22 cellular contexts compared by ENCODE assay signal in genomic region chr11:117152066-117152465, GRCh38. TPM values are rescaled to one million over a fixed set of nuclear protein-coding genes. Genes with fewer than 3 reads are reported as not detected.
DNase-seq lines count a peak whose midpoint lies in the region; ATAC-seq and TF ChIP-seq lines count a peak whose summit lies in the region.
"Had no signal": no experiment of that assay in that cellular context is flagged by ENCODE, and none has a peak within 500 bp of the region (broad histone marks: within the 10 kb centered on the region; RNA-seq: fewer than 3 reads in every experiment).

No MANE protein-coding gene starts in this region.

- peak overlapping the region; percentile 13 for H3K27ac ChIP-seq in CD4-positive, alpha-beta T cell (ENCODE audit: low read depth, low read length)
- H3K27ac ChIP-seq: 22Rv1 had no signal

- no peak overlapping the region for H3K4me3 Mint-ChIP-seq in activated CD4-positive, alpha-beta T cell treated with anti-CD3 and anti-CD28 coated beads, Interleukin-2, amount 10 ng/mL, durations not matched to agents 7 days and 5 days
- H3K4me3 Mint-ChIP-seq in CD4-positive, alpha-beta T cell: no peak overlapping the region

- H3K4me1 Mint-ChIP-seq in activated CD4-positive, alpha-beta T cell treated with anti-CD3 and anti-CD28 coated beads, Interleukin-2, amount 10 ng/mL, durations not matched to agents 7 days and 5 days: peaks cover 21% of the 10 kb centered on the region
- H3K4me1 Mint-ChIP-seq in CD4-positive, alpha-beta T cell (ENCODE audit: low read depth): peaks cover 52% of the 10 kb centered on the region

- no peaks in the 10 kb centered on the region for H3K9me3 ChIP-seq in CD4-positive, alpha-beta T cell (ENCODE audit: control insufficient read depth, low read length)
- H3K9me3 ChIP-seq: MG63 had no signal

- peaks cover 32% of the 10 kb centered on the region for H3K36me3 Mint-ChIP-seq in activated CD4-positive, alpha-beta T cell treated with anti-CD3 and anti-CD28 coated beads, Interleukin-2, amount 10 ng/mL, durations not matched to agents 7 days and 5 days (ENCODE audit: low read depth)
- peaks cover 83% of the 10 kb centered on the region for H3K36me3 Mint-ChIP-seq in CD4-positive, alpha-beta T cell (ENCODE audit: low read depth)

- no peak for ATAC-seq in CD4-positive, alpha-beta T cell (ENCODE audit: poor library complexity)

- intact Hi-C loops in CD4-positive, alpha-beta T cell (cut with DNase I, micrococcal nuclease): no loop called here

- H3K27me3 ChIP-seq in CD4-positive, alpha-beta T cell (ENCODE audit: control insufficient read depth, insufficient read depth, low read length): no peaks in the 10 kb centered on the region
- H3K27me3 ChIP-seq: MG63 had no signal

- DNase-seq in activated CD4-positive, alpha-beta T cell treated with anti-CD3 and anti-CD28 coated beads, Interleukin-2, amount 10 ng/mL, durations not matched to agents 7 days and 5 days: no peak
- DNase-seq in activated CD4-positive, alpha-beta T cell treated with anti-CD3 and anti-CD28 coated beads for 4 hours: no peak
- DNase-seq in CD4-positive, alpha-beta T cell: no peak
- DNase-seq in M059J (ENCODE audit: low read depth) (peak; percentile 24), fibroblast of villous mesenchyme (ENCODE audit: low read depth) (peak; percentile 66), OCI-M2 (lab: John Stamatoyannopoulos, UW; ENCODE audit: unreplicated experiment) (no peak), middle frontal gyrus (ENCODE audit: extremely low spot score, low spot score) (no peak)
- no peak for DNase-seq in activated CD4-positive, CD25-positive, alpha-beta regulatory T cell (lab: John Stamatoyannopoulos, UW)
- DNase-seq: C1 segment of cervical spinal cord, COR-L47, DMS79, Karpas-422, MG63, NCI-H1048, NCI-H1417 treated with DMSO at 0.1 percent for 48 hours, NCI-H187, NCI-H446, NCI-H526 treated with DMSO at 0.1 percent for 48 hours, OCI-M1, RPMI8226, SHP77 had no signal

- no peaks in the 10 kb centered on the region for H3K27me3 Mint-ChIP-seq in activated CD4-positive, alpha-beta T cell treated with anti-CD3 and anti-CD28 coated beads, Interleukin-2, amount 10 ng/mL, durations not matched to agents 7 days and 5 days
- H3K27me3 Mint-ChIP-seq in CD4-positive, alpha-beta T cell: no peaks in the 10 kb centered on the region

- no peak overlapping the region for H3K4me3 ChIP-seq in fibroblast of villous mesenchyme (ENCODE audit: low read depth, low read length)
- H3K4me3 ChIP-seq: MG63 had no signal

- peak overlapping the region; percentile 54 for H3K27ac Mint-ChIP-seq in activated CD4-positive, alpha-beta T cell treated with anti-CD3 and anti-CD28 coated beads, Interleukin-2, amount 10 ng/mL, durations not matched to agents 7 days and 5 days
- H3K27ac Mint-ChIP-seq in CD4-positive, alpha-beta T cell: peak overlapping the region; percentile 49

- POLR2A ChIA-PET in activated CD4-positive, alpha-beta T cell treated with anti-CD3 and anti-CD28 coated beads, Interleukin-2, amount 10 ng/mL, durations not matched to agents 7 days and 5 days (lab: Charles Lee): no interaction called here
- POLR2A ChIA-PET in CD4-positive, alpha-beta T cell (lab: Charles Lee): no interaction called here

- TF ChIP-seq CTCF in CD4-positive, alpha-beta T cell (IDR thresholded peaks at IDR 0.05): no peak
- no peak for TF ChIP-seq CTCF in fibroblast of villous mesenchyme (IDR thresholded peaks at IDR 0.05; ENCODE audit: insufficient read depth, low read depth, low read length)

- CTCF ChIA-PET in activated CD4-positive, alpha-beta T cell treated with anti-CD3 and anti-CD28 coated beads, Interleukin-2, amount 10 ng/mL, durations not matched to agents 7 days and 5 days (lab: Charles Lee): interaction anchor here (1.2 to 1.4 kb wide), 2 partner anchors 278 to 299 kb away, joined by 3 read pairs; no protein-coding TSS in a partner anchor
- CTCF ChIA-PET in CD4-positive, alpha-beta T cell (lab: Charles Lee): interaction anchor here (0.6 to 0.7 kb wide), 2 partner anchors 25 to 232 kb away, joined by 3 read pairs; no protein-coding TSS in a partner anchor

- no peaks in the 10 kb centered on the region for H3K9me3 Mint-ChIP-seq in activated CD4-positive, alpha-beta T cell treated with anti-CD3 and anti-CD28 coated beads, Interleukin-2, amount 10 ng/mL, durations not matched to agents 7 days and 5 days
- no peaks in the 10 kb centered on the region for H3K9me3 Mint-ChIP-seq in CD4-positive, alpha-beta T cell

RNA-seq across cellular contexts. Expression of gene PAFAH1B2, which starts 8.0 kb away (rescaled TPM):
- total RNA-seq in activated CD4-positive, alpha-beta T cell treated with anti-CD3 and anti-CD28 coated beads, Interleukin-2, amount 10 ng/mL, durations not matched to agents 7 days and 5 days: 10 to 100 TPM; 48.4 to 52.1 TPM
- total RNA-seq in CD4-positive, alpha-beta T cell: 10 to 100 TPM; 44.3 to 45.6 TPM
- 104 and 152 TPM in 2 replicates for total RNA-seq in M059J (2014; rRNA removed; shearing (Covaris generic))
- total RNA-seq in fibroblast of villous mesenchyme: 132 and 200 TPM in 2 replicates

RNA-seq across cellular contexts. Expression of gene SIDT2, which starts 26.5 kb away (rescaled TPM):
- total RNA-seq in activated CD4-positive, alpha-beta T cell treated with anti-CD3 and anti-CD28 coated beads, Interleukin-2, amount 10 ng/mL, durations not matched to agents 7 days and 5 days: 10 to 100 TPM; 28.6 to 30.9 TPM
- total RNA-seq in CD4-positive, alpha-beta T cell: 100 to 1,000 TPM; 197 to 200 TPM
- 13.6 and 20.1 TPM in 2 replicates for total RNA-seq in M059J (2014; rRNA removed; shearing (Covaris generic))
- total RNA-seq in fibroblast of villous mesenchyme: 23.5 and 24.2 TPM in 2 replicates

RNA-seq across cellular contexts. Expression of gene TAGLN, which starts 47.1 kb away (rescaled TPM):
- total RNA-seq in activated CD4-positive, alpha-beta T cell treated with anti-CD3 and anti-CD28 coated beads, Interleukin-2, amount 10 ng/mL, durations not matched to agents 7 days and 5 days: 1 to 10 TPM; 2.0 to 3.1 TPM
- total RNA-seq in CD4-positive, alpha-beta T cell: 1 to 10 TPM; 8.4 to 9.5 TPM
- 335 and 409 TPM in 2 replicates for total RNA-seq in M059J (2014; rRNA removed; shearing (Covaris generic))
- total RNA-seq in fibroblast of villous mesenchyme: 4,185 and 5,577 TPM in 2 replicates

RNA-seq across cellular contexts. Expression of gene SIK3, which starts 53.8 kb away (rescaled TPM):
- total RNA-seq in activated CD4-positive, alpha-beta T cell treated with anti-CD3 and anti-CD28 coated beads, Interleukin-2, amount 10 ng/mL, durations not matched to agents 7 days and 5 days: 10 to 100 TPM; 37.5 to 39.6 TPM
- 10 to 100 TPM; 81.4 to 86.1 TPM for total RNA-seq in CD4-positive, alpha-beta T cell
- 9.6 and 11.0 TPM in 2 replicates for total RNA-seq in M059J (2014; rRNA removed; shearing (Covaris generic))
- total RNA-seq in fibroblast of villous mesenchyme: 14.2 TPM in 2 replicates

Comparison
In these comparisons a context has a peak if more than half of its experiments do, and no peak if none do; other contexts are left out.
1. DNase-seq: peak in M059J (single experiment) and fibroblast of villous mesenchyme (single experiment); none in activated CD4-positive, alpha-beta T cell treated with anti-CD3 and anti-CD28 coated beads, Interleukin-2, amount 10 ng/mL, durations not matched to agents 7 days and 5 days (single experiment), activated CD4-positive, alpha-beta T cell treated with anti-CD3 and anti-CD28 coated beads for 4 hours (0 of 2), CD4-positive, alpha-beta T cell (0 of 10), OCI-M2 (single experiment), activated CD4-positive, CD25-positive, alpha-beta regulatory T cell (0 of 4) and middle frontal gyrus (single experiment).
2. RNA of gene TAGLN, which starts 47.1 kb away (total RNA-seq): 4,185 to 5,577 TPM in fibroblast of villous mesenchyme and 335 to 409 TPM in M059J; 8.4 to 9.5 TPM in CD4-positive, alpha-beta T cell and 2.0 to 3.1 TPM in activated CD4-positive, alpha-beta T cell treated with anti-CD3 and anti-CD28 coated beads, Interleukin-2, amount 10 ng/mL, durations not matched to agents 7 days and 5 days; every median in the first group is over 10 times any median in the second.